In genomic region chr6:19841181-19841580, GRCh38 we compare ENCODE assay signal across 16 cellular contexts. TPM values are rescaled to one million over a fixed set of nuclear protein-coding genes. Genes with fewer than 3 reads are reported as not detected.
DNase-seq lines count a peak whose midpoint lies in the region; ATAC-seq and TF ChIP-seq lines count a peak whose summit lies in the region.
"Had no signal": no experiment of that assay in that cellular context is flagged by ENCODE, and none has a peak within 500 bp of the region (broad histone marks: within the 10 kb centered on the region; RNA-seq: fewer than 3 reads in every experiment).

No MANE protein-coding gene starts in this region.

- DNase-seq in NCI-H1105 treated with DMSO at 0.1 percent for 48 hours (lab: John Stamatoyannopoulos, UW) (peak; percentile 61), NCI-H1105 (lab: John Stamatoyannopoulos, UW) (no peak), SJSA1 (ENCODE audit: low read depth in 1 of 2, low spot score in 2 of 2) (no peak), foreskin melanocyte (peak; percentile 86), thoracic aorta (ENCODE audit: low spot score) (no peak), WERI-Rb-1 (no peak), GDM1 (lab: John Stamatoyannopoulos, UW) (no peak), SIG-M5 (lab: John Stamatoyannopoulos, UW) (no peak)
- DNase-seq: activated CD8-positive, alpha-beta memory T cell treated with anti-CD3 and anti-CD28 coated beads, Interleukin-2, amount 50 U/mL, for 4 hours; activated naive CD4-positive, alpha-beta T cell treated with Interleukin-2 at 50 U/mL for 16 hours; effector memory CD8-positive, alpha-beta T cell; foreskin fibroblast; MG63; NCI-H2029 treated with DMSO at 0.1 percent for 48 hours; stimulated activated CD4-positive, alpha-beta T cell treated with anti-CD3 and anti-CD28 coated beads, Interleukin-4, amount 100 ng/mL, for 1 hour had no signal

- no peak for ATAC-seq in thoracic aorta (ENCODE audit: insufficient number of reproducible peaks, low FRiP score, low read depth)
- ATAC-seq: effector memory CD8-positive, alpha-beta T cell; HCT116 had no signal

- no peak for TF ChIP-seq CTCF in thoracic aorta (IDR thresholded peaks at IDR 0.05)
- no peak for TF ChIP-seq CTCF in WERI-Rb-1 (IDR thresholded peaks at IDR 0.05; ENCODE audit: low read depth, low read length)

- H3K36me3 ChIP-seq in SJSA1 (peaks cover 14% of the 10 kb centered on the region), thoracic aorta (no peaks in the 10 kb centered on the region), WERI-Rb-1 (no peaks in the 10 kb centered on the region)
- H3K36me3 ChIP-seq: MG63 had no signal

- peaks cover 43% of the 10 kb centered on the region for H3K27me3 ChIP-seq in SJSA1 (replicated peaks)
- no peaks in the 10 kb centered on the region for H3K27me3 ChIP-seq in thoracic aorta (replicated peaks; ENCODE audit: insufficient read depth)
- no peaks in the 10 kb centered on the region for H3K27me3 ChIP-seq in WERI-Rb-1 (ENCODE audit: insufficient read depth, low read depth, severe bottlenecking)
- H3K27me3 ChIP-seq: MG63 had no signal

- peak overlapping the region; percentile 22; the same call in 1 of the 2 replicates for H3K27ac ChIP-seq in SJSA1
- peak overlapping the region; percentile 51 to 58 for H3K27ac ChIP-seq in thoracic aorta
- no peak overlapping the region for H3K27ac ChIP-seq in WERI-Rb-1

- H3K4me3 ChIP-seq in SJSA1: no peak overlapping the region
- peak overlapping the region; percentile 74 for H3K4me3 ChIP-seq in thoracic aorta
- no peak overlapping the region for H3K4me3 ChIP-seq in WERI-Rb-1 (ENCODE audit: low read depth, low read length)
- H3K4me3 ChIP-seq: MG63 had no signal

- H3K9me3 ChIP-seq in SJSA1 (replicated peaks) (peaks cover 4% of the 10 kb centered on the region; the same call in 1 of the 2 replicates), thoracic aorta (no peaks in the 10 kb centered on the region), WERI-Rb-1 (ENCODE audit: severe bottlenecking) (no peaks in the 10 kb centered on the region)
- H3K9me3 ChIP-seq: MG63 had no signal

- H3K4me1 ChIP-seq in SJSA1 (replicated peaks): peaks cover 34% of the 10 kb centered on the region
- peaks cover 7 to 49% of the 10 kb centered on the region in 2 donors for H3K4me1 ChIP-seq in thoracic aorta (ENCODE audit: control insufficient read depth in 1 of 2, low read depth in 2 of 2)

RNA-seq across cellular contexts. Expression of gene ID4, which starts 4.0 kb away (rescaled TPM):
- 13.6 and 19.6 TPM in 2 replicates for total RNA-seq in SJSA1 (2014; rRNA removed; shearing (Covaris generic))
- total RNA-seq in thoracic aorta: 100 to 1,000 TPM in 1 of 2 donors, 10 to 100 TPM in 1; 83.3 to 130 TPM

Comparison
In these comparisons a context has a peak if more than half of its experiments do, and no peak if none do; other contexts are left out.
1. DNase-seq: peak in NCI-H1105 treated with DMSO at 0.1 percent for 48 hours (single experiment) and foreskin melanocyte (single experiment); none in NCI-H1105 (single experiment), SJSA1 (0 of 2), thoracic aorta (single experiment), WERI-Rb-1 (single experiment), GDM1 (single experiment) and SIG-M5 (single experiment).